Comparison of ENCODE assay signal across 18 cellular contexts in the genomic region with DNA sequence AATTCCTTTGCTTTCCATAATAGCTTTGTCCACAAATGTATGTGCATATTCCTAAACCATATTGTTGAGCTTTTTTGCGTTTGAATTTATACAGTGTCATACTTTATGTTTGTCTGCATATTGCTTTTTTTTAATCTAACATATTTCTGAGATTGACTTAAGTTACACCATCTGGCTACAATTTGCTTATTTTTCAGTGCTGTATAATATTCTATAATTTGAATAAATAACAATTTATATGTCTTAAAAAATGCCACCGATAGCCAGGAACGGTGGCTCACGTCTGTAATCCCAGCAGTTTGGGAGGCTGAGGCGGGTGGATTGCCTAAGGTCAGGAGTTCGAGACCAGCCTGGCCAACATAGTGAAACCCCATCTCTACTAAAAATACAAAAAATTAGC. TPM values are rescaled to one million over a fixed set of nuclear protein-coding genes. Genes with fewer than 3 reads are reported as not detected.
DNase-seq lines count a peak whose midpoint lies in the region; ATAC-seq and TF ChIP-seq lines count a peak whose summit lies in the region.
"Had no signal": no experiment of that assay in that cellular context is flagged by ENCODE, and none has a peak within 500 bp of the region (broad histone marks: within the 10 kb centered on the region; RNA-seq: fewer than 3 reads in every experiment).

No MANE protein-coding gene starts in this region.

- TF ChIP-seq POLR2A in GM18505 (IDR thresholded peaks at IDR 0.05; ENCODE audit: borderline replicate concordance, extremely low read depth, insufficient read depth, insufficient read length): no peak

- no peaks in the 10 kb centered on the region for H3K27me3 ChIP-seq in naive thymus-derived CD4-positive, alpha-beta T cell (ENCODE audit: control insufficient read depth in 2 of 2, insufficient read depth in 2 of 2, low read length in 2 of 2)
- H3K27me3 ChIP-seq in ascending aorta: no peaks in the 10 kb centered on the region

- H3K9me3 ChIP-seq in HEK293 (ENCODE audit: control insufficient read depth, insufficient read depth, low read depth, low read length): no peaks in the 10 kb centered on the region
- no peaks in the 10 kb centered on the region for H3K9me3 ChIP-seq in naive thymus-derived CD4-positive, alpha-beta T cell (ENCODE audit: control insufficient read depth in 2 of 3, low read length in 3 of 3)
- no peaks in the 10 kb centered on the region for H3K9me3 ChIP-seq in ascending aorta

- peaks cover 4% of the 10 kb centered on the region; the same call in 1 of the 2 replicates for H3K4me1 ChIP-seq in HEK293 (ENCODE audit: control insufficient read depth, insufficient read depth, low read length)
- H3K4me1 ChIP-seq in naive thymus-derived CD4-positive, alpha-beta T cell (ENCODE audit: control insufficient read depth in 2 of 2, insufficient read depth in 2 of 2, low read length in 2 of 2): peaks cover 5 to 6% of the 10 kb centered on the region in 2 donors
- H3K4me1 ChIP-seq in ascending aorta: peaks cover 0 to 5% of the 10 kb centered on the region in 2 donors

- H3K4me3 ChIP-seq in HEK293 (ENCODE audit: low read depth, low read length) (no peak overlapping the region), ascending aorta (no peak overlapping the region)
- H3K4me3 ChIP-seq in naive thymus-derived CD4-positive, alpha-beta T cell (ENCODE audit: low read length): no peak overlapping the region

- H3K4me1 Mint-ChIP-seq in activated T-helper 17 cell treated with anti-CD3 and anti-CD28 coated beads, Interleukin-2, amount 50 U/mL, for 72 hours: peaks cover 14% of the 10 kb centered on the region
- H3K4me1 Mint-ChIP-seq in naive thymus-derived CD4-positive, alpha-beta T cell: peaks cover 10 to 15% (median 13%) of the 10 kb centered on the region in 7 donors

- DNase-seq in naive thymus-derived CD4-positive, alpha-beta T cell: no peak
- DNase-seq in DMS79 treated with DMSO at 0.1 percent for 48 hours (lab: John Stamatoyannopoulos, UW) (no peak), NCI-H1092 (lab: John Stamatoyannopoulos, UW) (no peak), ascending aorta (ENCODE audit: low spot score in 2 of 2) (no peak)
- DNase-seq: Calu3; CD4-positive, alpha-beta T cell; DND-41; GDM1; NCI-H1092 treated with DMSO at 0.1 percent for 48 hours; NCI-H1694 treated with DMSO at 0.1 percent for 48 hours; NCI-H69; PC-3 had no signal

- ATAC-seq in activated T-helper 17 cell treated with anti-CD3 and anti-CD28 coated beads, Interleukin-2, amount 50 U/mL, for 72 hours (replicated peaks): no peak
- ATAC-seq in naive thymus-derived CD4-positive, alpha-beta T cell: no peak
- ATAC-seq in GM18505 (IDR thresholded peaks at IDR 0.05; ENCODE audit: unreplicated experiment): no peak

- POLR2A ChIA-PET in HEK293 (lab: Yijun Ruan, JAX): interaction anchor here (1.2 kb wide), 1 partner anchor 974 kb away, joined by 3 read pairs; the partner anchor contains the start of gene DHX33
- POLR2A ChIA-PET in naive thymus-derived CD4-positive, alpha-beta T cell (lab: Charles Lee): no interaction called here

- H3K27me3 Mint-ChIP-seq in activated T-helper 17 cell treated with anti-CD3 and anti-CD28 coated beads, Interleukin-2, amount 50 U/mL, for 72 hours: peaks cover 10% of the 10 kb centered on the region
- H3K27me3 Mint-ChIP-seq in naive thymus-derived CD4-positive, alpha-beta T cell: peaks cover 0 to 46% (median 2%) of the 10 kb centered on the region in 5 donors

- no peak overlapping the region for H3K27ac Mint-ChIP-seq in activated T-helper 17 cell treated with anti-CD3 and anti-CD28 coated beads, Interleukin-2, amount 50 U/mL, for 72 hours
- H3K27ac Mint-ChIP-seq in naive thymus-derived CD4-positive, alpha-beta T cell: no peak overlapping the region

- H3K36me3 Mint-ChIP-seq in activated T-helper 17 cell treated with anti-CD3 and anti-CD28 coated beads, Interleukin-2, amount 50 U/mL, for 72 hours (ENCODE audit: low read depth): no peaks in the 10 kb centered on the region
- H3K36me3 Mint-ChIP-seq in naive thymus-derived CD4-positive, alpha-beta T cell: peaks cover 0 to 2% (median 0%) of the 10 kb centered on the region in 5 donors

- H3K27ac ChIP-seq in 22Rv1 (peak overlapping the region; percentile 93), HEK293 (ENCODE audit: extremely low read depth, low read depth, low read length) (no peak overlapping the region), ascending aorta (no peak overlapping the region)
- H3K27ac ChIP-seq in naive thymus-derived CD4-positive, alpha-beta T cell (ENCODE audit: low read depth, low read length): no peak overlapping the region

- no peaks in the 10 kb centered on the region for H3K9me3 Mint-ChIP-seq in activated T-helper 17 cell treated with anti-CD3 and anti-CD28 coated beads, Interleukin-2, amount 50 U/mL, for 72 hours
- H3K9me3 Mint-ChIP-seq in naive thymus-derived CD4-positive, alpha-beta T cell: no peaks in the 10 kb centered on the region
- H3K9me3 Mint-ChIP-seq: CD4-positive, alpha-beta T cell had no signal

- CTCF ChIA-PET in HEK293 (lab: Yijun Ruan, JAX): interaction anchor here (0.6 to 1.2 kb wide), 3 partner anchors 11 to 850 kb away, joined by 3 to 5 read pairs (median 4); no protein-coding TSS in a partner anchor
- CTCF ChIA-PET in naive thymus-derived CD4-positive, alpha-beta T cell (lab: Charles Lee): interaction anchor here (0.6 to 1.6 kb wide), 3 partner anchors 19 to 850 kb away, joined by 3 to 5 read pairs (median 4); no protein-coding TSS in a partner anchor

- H3K36me3 ChIP-seq in HEK293 (ENCODE audit: control insufficient read depth in 2 of 2, insufficient read depth in 1 of 2, low read length in 2 of 2) (peaks cover 0 to 25% of the 10 kb centered on the region in 2 experiments; a peak in 2 of 3 replicates), ascending aorta (no peaks in the 10 kb centered on the region)
- no peaks in the 10 kb centered on the region for H3K36me3 ChIP-seq in naive thymus-derived CD4-positive, alpha-beta T cell (ENCODE audit: control insufficient read depth in 2 of 3, insufficient read depth in 3 of 3, low read length in 3 of 3)

- intact Hi-C loops in naive thymus-derived CD4-positive, alpha-beta T cell (cut with micrococcal nuclease): loop anchor here (5.0 to 10.0 kb wide), 3 partner anchors 202 to 1025 kb away; partner anchors contain the start of genes KIAA0753 (in 2 of the 2), TXNDC17 (in 2 of the 2) and NUP88 (in 1 of the 2)
- intact Hi-C loops in ascending aorta (cut with DNase I): loop anchor here (5.0 to 10.0 kb wide), 3 partner anchors 210 to 958 kb away; partner anchors contain the start of genes C17orf100, DERL2, MED31 and MIS12

- H3K4me3 Mint-ChIP-seq in activated T-helper 17 cell treated with anti-CD3 and anti-CD28 coated beads, Interleukin-2, amount 50 U/mL, for 72 hours: peak overlapping the region; percentile 89
- H3K4me3 Mint-ChIP-seq in naive thymus-derived CD4-positive, alpha-beta T cell: peak overlapping the region in 6 of 10 donors; percentile 6 to 96 (median 88)

- TF ChIP-seq CTCF in 22Rv1 (IDR thresholded peaks at IDR 0.05) (no peak), HEK293 (tag by site-specific recombination; IDR thresholded peaks at IDR 0.05) (no peak), ascending aorta (IDR thresholded peaks at IDR 0.05) (no peak)

TF ChIP-seq in HEK293, 187 proteins besides CTCF, POLR2A, EP300 and RAD21:
- TF ChIP-seq ZNF146 (tag by site-specific recombination; IDR thresholded peaks at IDR 0.05) (peak; percentile 43; the same call in 1 of the 2 replicates), ZNF560 (tag by site-specific recombination; IDR thresholded peaks at IDR 0.05; ENCODE audit: borderline replicate concordance) (no peak)

RNA-seq across cellular contexts. Expression of gene PIMREG, which starts 1.5 kb away (rescaled TPM):
- total RNA-seq in activated T-helper 17 cell treated with anti-CD3 and anti-CD28 coated beads, Interleukin-2, amount 50 U/mL, for 72 hours: 1 to 10 TPM; 5.9 to 7.4 TPM
- total RNA-seq in naive thymus-derived CD4-positive, alpha-beta T cell: 10 to 100 TPM in 1 of 5 experiments, under 1 TPM in 1, not detected in 3; 0.49 to 18.6 TPM
- polyA plus RNA-seq in naive thymus-derived CD4-positive, alpha-beta T cell: under 1 TPM; 0.12 to 0.47 TPM
- total RNA-seq in ascending aorta: not detected
- total RNA-seq: CD4-positive, alpha-beta T cell had no signal

RNA-seq across cellular contexts. Expression of gene AIPL1, which starts 7.9 kb away (rescaled TPM):
- not detected for total RNA-seq in activated T-helper 17 cell treated with anti-CD3 and anti-CD28 coated beads, Interleukin-2, amount 50 U/mL, for 72 hours
- not detected for total RNA-seq in naive thymus-derived CD4-positive, alpha-beta T cell
- not detected for polyA plus RNA-seq in naive thymus-derived CD4-positive, alpha-beta T cell
- not detected for total RNA-seq in ascending aorta
- total RNA-seq: Calu3; CD4-positive, alpha-beta T cell; H4; HT1080; PC-3 had no signal
